In the genomic region with DNA sequence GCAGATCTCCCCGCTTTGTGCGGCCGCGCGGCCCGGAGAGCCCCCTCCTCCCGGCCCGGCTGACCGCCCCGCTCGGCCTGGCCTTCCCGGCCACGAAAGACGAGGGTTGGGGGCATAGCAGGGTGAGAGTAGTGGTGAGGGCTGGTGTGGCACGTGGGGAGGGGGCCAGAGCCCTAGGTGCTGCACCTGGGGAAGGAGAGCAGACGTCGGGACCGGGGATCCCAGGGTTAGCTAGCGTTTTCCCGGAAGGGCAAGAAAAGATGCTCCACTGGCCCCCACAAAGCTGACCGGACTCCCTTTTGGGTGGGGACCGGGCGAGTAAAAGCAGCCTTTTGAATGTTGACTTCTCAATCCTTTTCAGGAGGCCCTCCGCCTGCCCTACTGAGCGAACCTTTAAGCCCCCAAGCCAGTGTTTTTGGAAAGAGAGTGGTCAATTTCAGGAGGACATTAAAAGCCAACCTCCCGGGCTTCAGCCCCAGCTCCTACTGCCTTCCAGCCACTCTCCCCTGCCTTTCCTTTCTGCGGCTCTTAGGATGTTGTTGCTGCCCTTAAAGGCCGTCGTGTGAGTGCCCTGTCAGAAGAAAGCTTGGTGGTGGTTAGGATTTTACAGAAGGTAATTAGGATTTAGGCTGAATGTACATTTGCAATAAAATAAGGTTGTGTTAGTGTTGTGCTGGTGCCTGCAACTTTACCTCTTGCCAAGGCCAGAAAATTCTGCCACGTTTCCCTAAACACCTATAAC, we compare ENCODE assay signal across 8 cellular contexts. TPM values are rescaled to one million over a fixed set of nuclear protein-coding genes. Genes with fewer than 3 reads are reported as not detected.
DNase-seq lines count a peak whose midpoint lies in the region; ATAC-seq lines count a peak whose summit lies in the region.

No MANE protein-coding gene starts in this region.

- H3K36me3 Mint-ChIP-seq in activated CD8-positive, alpha-beta T cell treated with anti-CD3 and anti-CD28 coated beads, Interleukin-2, amount 10 ng/mL, durations not matched to agents 7 days and 5 days (ENCODE audit: low read depth) = peaks cover 13% of the 10 kb centered on the region
- H3K36me3 Mint-ChIP-seq in stimulated activated memory B cell treated with anti-CD40 and anti-IgM and Interleukin-4, amounts not matched to agents 10 μg/mL and 1 μg/mL and 100 μg/mL, for 72 hours = no peaks in the 10 kb centered on the region

- peak overlapping the region; percentile 59 for H3K4me3 Mint-ChIP-seq in activated CD8-positive, alpha-beta T cell treated with anti-CD3 and anti-CD28 coated beads, Interleukin-2, amount 10 ng/mL, durations not matched to agents 7 days and 5 days
- H3K4me3 Mint-ChIP-seq in stimulated activated memory B cell treated with anti-CD40 and anti-IgM and Interleukin-4, amounts not matched to agents 10 μg/mL and 1 μg/mL and 100 μg/mL, for 72 hours = peak overlapping the region; percentile 62

- no peak overlapping the region for H3K27ac Mint-ChIP-seq in activated CD8-positive, alpha-beta T cell treated with anti-CD3 and anti-CD28 coated beads, Interleukin-2, amount 10 ng/mL, durations not matched to agents 7 days and 5 days
- H3K27ac Mint-ChIP-seq in stimulated activated memory B cell treated with anti-CD40 and anti-IgM and Interleukin-4, amounts not matched to agents 10 μg/mL and 1 μg/mL and 100 μg/mL, for 72 hours = peak overlapping the region; percentile 84

- H3K9me3 ChIP-seq in iPS-18a (ENCODE audit: control insufficient read depth, low read depth, low read length) = no peaks in the 10 kb centered on the region

- no peaks in the 10 kb centered on the region for H3K36me3 ChIP-seq in iPS-18a (ENCODE audit: control insufficient read depth, low read depth, low read length)

- no peak for DNase-seq in activated CD8-positive, alpha-beta T cell treated with anti-CD3 and anti-CD28 coated beads, Interleukin-2, amount 10 ng/mL, durations not matched to agents 7 days and 5 days
- no peak for DNase-seq in iPS-NIHi7 (ENCODE audit: extremely low spot score)
- DNase-seq in GOT3 (lab: John Stamatoyannopoulos, UW) = no peak
- DNase-seq in NCI-H1048 (lab: John Stamatoyannopoulos, UW) = no peak
- no peak for DNase-seq in NCI-H1694 treated with DMSO at 0.1 percent for 48 hours (lab: John Stamatoyannopoulos, UW)

- ATAC-seq in HG03442 (IDR thresholded peaks at IDR 0.05; ENCODE audit: unreplicated experiment) = peak; percentile 5
- no peak for ATAC-seq in activated CD8-positive, alpha-beta T cell treated with anti-CD3 and anti-CD28 coated beads, Interleukin-2, amount 10 ng/mL, durations not matched to agents 7 days and 5 days
- ATAC-seq in stimulated activated memory B cell treated with anti-CD40 and anti-IgM and Interleukin-4, amounts not matched to agents 10 μg/mL and 1 μg/mL and 100 μg/mL, for 72 hours = no peak

- peaks cover 57% of the 10 kb centered on the region for H3K27me3 ChIP-seq in iPS-18a (ENCODE audit: control insufficient read depth, insufficient read depth, low read length)

- H3K27ac ChIP-seq in iPS-18a (ENCODE audit: low read length) = no peak overlapping the region

- POLR2A ChIA-PET in activated CD8-positive, alpha-beta T cell treated with anti-CD3 and anti-CD28 coated beads, Interleukin-2, amount 10 ng/mL, durations not matched to agents 7 days and 5 days (lab: Charles Lee) = interaction anchor here (0.9 to 2.4 kb wide), 3 partner anchors 13 to 96 kb away, joined by 3 to 11 read pairs (median 3); no protein-coding TSS in a partner anchor

- CTCF ChIA-PET in activated CD8-positive, alpha-beta T cell treated with anti-CD3 and anti-CD28 coated beads, Interleukin-2, amount 10 ng/mL, durations not matched to agents 7 days and 5 days (lab: Charles Lee) = interaction anchor here (0.6 to 2.9 kb wide), 6 partner anchors 9 to 357 kb away, joined by 3 to 11 read pairs (median 7); no protein-coding TSS in a partner anchor

- H3K27me3 Mint-ChIP-seq in activated CD8-positive, alpha-beta T cell treated with anti-CD3 and anti-CD28 coated beads, Interleukin-2, amount 10 ng/mL, durations not matched to agents 7 days and 5 days (ENCODE audit: low read depth) = peaks cover 23% of the 10 kb centered on the region
- no peaks in the 10 kb centered on the region for H3K27me3 Mint-ChIP-seq in stimulated activated memory B cell treated with anti-CD40 and anti-IgM and Interleukin-4, amounts not matched to agents 10 μg/mL and 1 μg/mL and 100 μg/mL, for 72 hours

- H3K4me1 ChIP-seq in iPS-18a (ENCODE audit: control insufficient read depth, low read depth, low read length) = peaks cover 28% of the 10 kb centered on the region

- H3K9me3 Mint-ChIP-seq in activated CD8-positive, alpha-beta T cell treated with anti-CD3 and anti-CD28 coated beads, Interleukin-2, amount 10 ng/mL, durations not matched to agents 7 days and 5 days (ENCODE audit: insufficient read depth) = no peaks in the 10 kb centered on the region
- no peaks in the 10 kb centered on the region for H3K9me3 Mint-ChIP-seq in stimulated activated memory B cell treated with anti-CD40 and anti-IgM and Interleukin-4, amounts not matched to agents 10 μg/mL and 1 μg/mL and 100 μg/mL, for 72 hours

- peak overlapping the region; percentile 79 for H3K4me3 ChIP-seq in iPS-18a (ENCODE audit: low read length)

- peaks cover 24% of the 10 kb centered on the region for H3K4me1 Mint-ChIP-seq in activated CD8-positive, alpha-beta T cell treated with anti-CD3 and anti-CD28 coated beads, Interleukin-2, amount 10 ng/mL, durations not matched to agents 7 days and 5 days (ENCODE audit: low read depth)
- peaks cover 29% of the 10 kb centered on the region for H3K4me1 Mint-ChIP-seq in stimulated activated memory B cell treated with anti-CD40 and anti-IgM and Interleukin-4, amounts not matched to agents 10 μg/mL and 1 μg/mL and 100 μg/mL, for 72 hours

- peak overlapping the region; percentile 77 for H3K9ac ChIP-seq in iPS-18a (ENCODE audit: low read length)

RNA-seq across cellular contexts. Expression of a gene that starts 0.7 kb away (rescaled TPM):
- 10 to 100 TPM; 61.3 to 70.9 TPM for total RNA-seq in activated CD8-positive, alpha-beta T cell treated with anti-CD3 and anti-CD28 coated beads, Interleukin-2, amount 10 ng/mL, durations not matched to agents 7 days and 5 days
